ENCODE assay signal across 8 cellular contexts in genomic region chr14:68283378-68284123, GRCh38.
DNase-seq lines count a peak whose midpoint lies in the region; ATAC-seq and TF ChIP-seq lines count a peak whose summit lies in the region.

No MANE protein-coding gene starts in this region.

- ATAC-seq in GM18498 (IDR thresholded peaks at IDR 0.05; ENCODE audit: unreplicated experiment), result peak; percentile 50
- ATAC-seq in HG02943 (IDR thresholded peaks at IDR 0.05; ENCODE audit: low read depth, unreplicated experiment), result peak; percentile 58
- ATAC-seq in heart right ventricle, result peak; percentile 45 to 69 (median 58)

- TF ChIP-seq CTCF in heart right ventricle (IDR thresholded peaks at IDR 0.05) (no peak), GM13977 (IDR thresholded peaks at IDR 0.05; ENCODE audit: extremely low read depth, insufficient read depth, missing control alignments) (no peak)

- peaks cover 3 to 54% (median 18%) of the 10 kb centered on the region in 9 donors for H3K4me1 ChIP-seq in heart right ventricle

- H3K9me3 ChIP-seq in heart right ventricle, result no peaks in the 10 kb centered on the region

- in situ Hi-C loops in GM13977 (cut with MboI; ENCODE audit: low pct_unique_long_range_greater_than_20kb, low sequenced_read_pairs, unreplicated experiment), result no loop called here

- H3K27ac ChIP-seq in heart right ventricle, result peak overlapping the region in 8 of 10 donors; percentile 30 to 75 (median 48)

- WGBS in heart right ventricle, 2 donors, result 60 to 69% methylated on average over 11 of the region's 11 CpGs

- no peak overlapping the region for H3K4me3 ChIP-seq in heart right ventricle

- H3K36me3 ChIP-seq in heart right ventricle, result no peaks in the 10 kb centered on the region

- peak; percentile 45 to 51 for DNase-seq in activated CD4-positive, alpha-beta T cell treated with anti-CD3 and anti-CD28 coated beads, Interleukin-2, amount 50 U/mL, for 48 hours
- DNase-seq in heart right ventricle (peak in 1 of 2 donors; percentile 32), KG1 (lab: John Stamatoyannopoulos, UW) (no peak), GM13977 (ENCODE audit: low spot score) (no peak), iPS-NIHi7 (ENCODE audit: extremely low spot score) (no peak)
- DNase-seq in stimulated activated CD8-positive, alpha-beta memory T cell treated with anti-CD3 and anti-CD28 coated beads, Interleukin-7, amount 100 ng/mL, for 1 hour (ENCODE audit: low read depth in 2 of 2), result peak; percentile 23 to 39

- intact Hi-C loops in heart right ventricle (cut with DNase I), result no loop called here

- H3K27me3 ChIP-seq in heart right ventricle, result no peaks in the 10 kb centered on the region

Comparison
In these comparisons a context has a peak if more than half of its experiments do, and no peak if none do; other contexts are left out.
1. DNase-seq: peak in activated CD4-positive, alpha-beta T cell treated with anti-CD3 and anti-CD28 coated beads, Interleukin-2, amount 50 U/mL, for 48 hours (2 of 2) and stimulated activated CD8-positive, alpha-beta memory T cell treated with anti-CD3 and anti-CD28 coated beads, Interleukin-7, amount 100 ng/mL, for 1 hour (2 of 2); none in KG1 (single experiment), GM13977 (single experiment) and iPS-NIHi7 (single experiment).
2. Peak in every context shown above with its lines, with median percentiles within 50 percentile points of each other: ATAC-seq.